1 cellular context compared by ENCODE assay signal in genomic region chr22:31911565-31912401, GRCh38.
TF ChIP-seq lines count a peak whose summit lies in the region.

No MANE protein-coding gene starts in this region.

TF ChIP-seq in GM12878, 131 proteins besides CTCF, POLR2A, EP300 and RAD21 (continued from another document):
- TF ChIP-seq, protein P1, sequence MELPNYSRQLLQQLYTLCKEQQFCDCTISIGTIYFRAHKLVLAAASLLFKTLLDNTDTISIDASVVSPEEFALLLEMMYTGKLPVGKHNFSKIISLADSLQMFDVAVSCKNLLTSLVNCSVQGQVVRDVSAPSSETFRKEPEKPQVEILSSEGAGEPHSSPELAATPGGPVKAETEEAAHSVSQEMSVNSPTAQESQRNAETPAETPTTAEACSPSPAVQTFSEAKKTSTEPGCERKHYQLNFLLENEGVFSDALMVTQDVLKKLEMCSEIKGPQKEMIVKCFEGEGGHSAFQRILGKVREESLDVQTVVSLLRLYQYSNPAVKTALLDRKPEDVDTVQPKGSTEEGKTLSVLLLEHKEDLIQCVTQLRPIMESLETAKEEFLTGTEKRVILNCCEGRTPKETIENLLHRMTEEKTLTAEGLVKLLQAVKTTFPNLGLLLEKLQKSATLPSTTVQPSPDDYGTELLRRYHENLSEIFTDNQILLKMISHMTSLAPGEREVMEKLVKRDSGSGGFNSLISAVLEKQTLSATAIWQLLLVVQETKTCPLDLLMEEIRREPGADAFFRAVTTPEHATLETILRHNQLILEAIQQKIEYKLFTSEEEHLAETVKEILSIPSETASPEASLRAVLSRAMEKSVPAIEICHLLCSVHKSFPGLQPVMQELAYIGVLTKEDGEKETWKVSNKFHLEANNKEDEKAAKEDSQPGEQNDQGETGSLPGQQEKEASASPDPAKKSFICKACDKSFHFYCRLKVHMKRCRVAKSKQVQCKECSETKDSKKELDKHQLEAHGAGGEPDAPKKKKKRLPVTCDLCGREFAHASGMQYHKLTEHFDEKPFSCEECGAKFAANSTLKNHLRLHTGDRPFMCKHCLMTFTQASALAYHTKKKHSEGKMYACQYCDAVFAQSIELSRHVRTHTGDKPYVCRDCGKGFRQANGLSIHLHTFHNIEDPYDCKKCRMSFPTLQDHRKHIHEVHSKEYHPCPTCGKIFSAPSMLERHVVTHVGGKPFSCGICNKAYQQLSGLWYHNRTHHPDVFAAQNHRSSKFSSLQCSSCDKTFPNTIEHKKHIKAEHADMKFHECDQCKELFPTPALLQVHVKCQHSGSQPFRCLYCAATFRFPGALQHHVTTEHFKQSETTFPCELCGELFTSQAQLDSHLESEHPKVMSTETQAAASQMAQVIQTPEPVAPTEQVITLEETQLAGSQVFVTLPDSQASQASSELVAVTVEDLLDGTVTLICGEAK (IDR thresholded peaks at IDR 0.05; ENCODE audit: borderline replicate concordance), result no peak
- TF ChIP-seq ASH2L (IDR thresholded peaks at IDR 0.05; ENCODE audit: borderline replicate concordance, low read depth), result no peak
